Comparison of ENCODE assay signal across 1 cellular context in genomic region chr4:171017596-171017995, GRCh38.
TF ChIP-seq lines count a peak whose summit lies in the region.

No MANE protein-coding gene starts in this region.

TF ChIP-seq in GM23338, 12 proteins besides CTCF, POLR2A, EP300 and RAD21 (continued from another document):
- TF ChIP-seq REST (IDR thresholded peaks at IDR 0.05; ENCODE audit: unreplicated experiment): no peak
- TF ChIP-seq ZNF331 (CRISPR knock-in tag; IDR thresholded peaks at IDR 0.05; ENCODE audit: low read depth): no peak
- TF ChIP-seq JUNB (IDR thresholded peaks at IDR 0.05; ENCODE audit: unreplicated experiment): no peak
- no peak for TF ChIP-seq ETS1 (IDR thresholded peaks at IDR 0.05)
- no peak for TF ChIP-seq POLR2AphosphoS5 (IDR thresholded peaks at IDR 0.05; ENCODE audit: low read depth)
- no peak for TF ChIP-seq CREB1 (CRISPR knock-in tag; IDR thresholded peaks at IDR 0.05; ENCODE audit: low read depth)
- TF ChIP-seq EZH2phosphoT487 (IDR thresholded peaks at IDR 0.05; ENCODE audit: unreplicated experiment): no peak
